Comparison of ENCODE assay signal across 8 cellular contexts in the genomic region with DNA sequence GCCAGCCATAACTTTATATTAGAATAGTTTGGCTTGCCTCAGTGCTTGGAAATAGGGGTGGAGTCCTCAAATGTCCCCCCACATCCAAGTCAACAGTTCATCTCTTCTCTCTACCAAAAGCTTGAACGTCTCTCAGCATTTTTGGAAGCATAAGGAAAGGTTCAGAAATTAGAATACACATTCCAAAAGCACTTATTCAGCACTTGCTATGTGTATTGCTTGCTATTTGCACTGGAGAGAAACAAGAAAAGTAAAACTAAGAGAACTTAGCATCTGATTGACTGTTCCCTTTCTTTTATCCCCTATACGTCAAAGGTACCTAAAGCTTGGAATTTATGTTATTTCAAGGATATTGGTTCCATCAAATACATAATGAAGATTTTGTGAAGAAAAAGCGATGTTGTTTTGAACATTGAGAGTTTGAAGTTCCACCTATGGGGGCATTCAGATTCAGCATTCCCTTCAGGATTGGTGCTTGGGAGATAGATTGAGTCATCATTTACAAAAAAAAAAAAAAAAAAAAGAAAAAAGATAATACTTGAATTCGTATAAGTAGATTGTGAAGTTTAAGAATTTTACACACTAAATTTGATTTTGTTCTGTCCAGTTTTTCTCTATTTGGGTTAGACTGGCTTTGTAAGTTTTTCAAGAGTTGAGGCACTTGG. TPM values are rescaled to one million over a fixed set of nuclear protein-coding genes. Genes with fewer than 3 reads are reported as not detected.
DNase-seq lines count a peak whose midpoint lies in the region; ATAC-seq and TF ChIP-seq lines count a peak whose summit lies in the region.

No MANE protein-coding gene starts in this region.

- no peak for DNase-seq in PC-3
- DNase-seq in epithelial cell of prostate (ENCODE audit: low read depth, low spot score) = no peak
- no peak for DNase-seq in progenitor cell of endocrine pancreas (ENCODE audit: low spot score, unreplicated experiment)
- DNase-seq in GM10266 (ENCODE audit: extremely low spot score) = no peak
- no peak for DNase-seq in DMS 273 (lab: John Stamatoyannopoulos, UW; ENCODE audit: unreplicated experiment)
- no peak for DNase-seq in NCI-H2171 treated with DMSO at 0.1 percent for 48 hours (lab: John Stamatoyannopoulos, UW)

- ATAC-seq in PC-3 (no peak), GM19035 (IDR thresholded peaks at IDR 0.05; ENCODE audit: unreplicated experiment) (no peak)

- intact Hi-C loops in PC-3 (cut with micrococcal nuclease) = loop anchor here (5.0 kb wide), 1 partner anchor 328 kb away; a partner anchor contains a TSS

- H3K9ac ChIP-seq in PC-3 (ENCODE audit: low read length) = peak overlapping the region; percentile 92; the same call in 1 of the 2 replicates

- H3K9me3 ChIP-seq in DOHH2 (ENCODE audit: control insufficient read depth, insufficient read depth, low read length) (no peaks in the 10 kb centered on the region), PC-3 (ENCODE audit: low read length) (no peaks in the 10 kb centered on the region)

- H4K20me1 ChIP-seq in DOHH2 (ENCODE audit: control insufficient read depth, insufficient read depth, low read depth, low read length) (no peaks in the 10 kb centered on the region), PC-3 (ENCODE audit: low read length) (peaks cover 7% of the 10 kb centered on the region; the same call in 1 of the 2 replicates)

- peaks cover 27% of the 10 kb centered on the region for H3K4me1 Mint-ChIP-seq in progenitor cell of endocrine pancreas (ENCODE audit: low read depth)

- H3F3A ChIP-seq in DOHH2 (ENCODE audit: control insufficient read depth, insufficient read depth) (0 out of 2 replicates have a peak, but pooled peaks cover 2% of the 10 kb centered on the region), PC-3 (ENCODE audit: low read length, unreplicated experiment) (no peaks in the 10 kb centered on the region)

- H3K27ac Mint-ChIP-seq in progenitor cell of endocrine pancreas = peak overlapping the region; percentile 97

- H3K4me3 Mint-ChIP-seq in progenitor cell of endocrine pancreas (ENCODE audit: low read depth) = peak overlapping the region; percentile 91

- H3K4me2 ChIP-seq in DOHH2 (ENCODE audit: low read length) (peak overlapping the region; percentile 95), PC-3 (ENCODE audit: low read length) (peak overlapping the region; percentile 85)

- no peaks in the 10 kb centered on the region for H3K9me3 Mint-ChIP-seq in progenitor cell of endocrine pancreas (ENCODE audit: low read depth)

- POLR2A ChIA-PET in PC-3 (lab: Charles Lee; ENCODE audit: unreplicated experiment) = interaction anchor here (0.6 kb wide), 2 partner anchors 14 to 146 kb away, joined by 3 to 9 read pairs; no protein-coding TSS in a partner anchor

- TF ChIP-seq CTCF in DOHH2 (IDR thresholded peaks at IDR 0.05; ENCODE audit: low read depth, low read length, poor library complexity, severe bottlenecking) = no peak
- no peak for TF ChIP-seq CTCF in PC-3 (conservative IDR thresholded peaks at IDR 0.05; ENCODE audit: low read depth, low read length)
- TF ChIP-seq CTCF in progenitor cell of endocrine pancreas (IDR thresholded peaks at IDR 0.05; ENCODE audit: unreplicated experiment) = no peak
- TF ChIP-seq CTCF in GM10266 (IDR thresholded peaks at IDR 0.05; ENCODE audit: control insufficient read depth, insufficient read depth, low read depth, missing control alignments) = no peak

- H3K9me2 ChIP-seq in DOHH2 (replicated peaks; ENCODE audit: control insufficient read depth, low read length) (no peaks in the 10 kb centered on the region; the same call in 1 of the 2 replicates), PC-3 (replicated peaks; ENCODE audit: low read length) (no peaks in the 10 kb centered on the region)

- H3K4me1 ChIP-seq in DOHH2 (ENCODE audit: control insufficient read depth, low read length) (peaks cover 15% of the 10 kb centered on the region), PC-3 (ENCODE audit: insufficient read depth, low read length) (peaks cover 17% of the 10 kb centered on the region)

- H3K27me3 ChIP-seq in DOHH2 (ENCODE audit: control insufficient read depth, low read length) = no peaks in the 10 kb centered on the region
- 0 out of 2 replicates have a peak, but pooled peaks cover 4% of the 10 kb centered on the region for H3K27me3 ChIP-seq in PC-3 (ENCODE audit: low read length)

- H3K36me3 Mint-ChIP-seq in progenitor cell of endocrine pancreas (ENCODE audit: insufficient read depth) = peaks cover 11% of the 10 kb centered on the region

- CTCF ChIA-PET in PC-3 (lab: Charles Lee) = interaction anchor here (1.0 kb wide), 1 partner anchor 10 kb away, joined by 4 read pairs; no protein-coding TSS in a partner anchor

- H3K27ac ChIP-seq in DOHH2 (ENCODE audit: low read depth, low read length) = no peak overlapping the region
- no peak overlapping the region for H3K27ac ChIP-seq in PC-3 (ENCODE audit: low read length)
- peak overlapping the region; percentile 88 for H3K27ac ChIP-seq in epithelial cell of prostate

- H2AFZ ChIP-seq in PC-3 (ENCODE audit: low read length) = no peak overlapping the region

- no peaks in the 10 kb centered on the region for H3K27me3 Mint-ChIP-seq in progenitor cell of endocrine pancreas

- H3K36me3 ChIP-seq in DOHH2 (ENCODE audit: control insufficient read depth, low read length) (peaks cover 44% of the 10 kb centered on the region), PC-3 (ENCODE audit: low read depth, low read length) (peaks cover 33% of the 10 kb centered on the region; the same call in 1 of the 2 replicates)

- BruUV-seq in PC-3 (replicated peaks; lab: Mats Ljungman, UMichigan) = no TSS peak

- H3K79me2 ChIP-seq in DOHH2 (ENCODE audit: control insufficient read depth, low read length) (peaks cover 44% of the 10 kb centered on the region), PC-3 (ENCODE audit: low read length) (peaks cover 31% of the 10 kb centered on the region)

- H3K4me3 ChIP-seq in DOHH2 (ENCODE audit: low read length) (peak overlapping the region; percentile 76), PC-3 (ENCODE audit: low read length) (peak overlapping the region; percentile 81)

RNA-seq across cellular contexts. Expression of a gene that starts 1.3 kb away (rescaled TPM):
- 20.6 and 21.8 TPM in 2 replicates for total RNA-seq in PC-3 (2014; rRNA removed)
- 31.1 and 33.3 TPM in 2 replicates for total RNA-seq in progenitor cell of endocrine pancreas

RNA-seq across cellular contexts. Expression of a gene that starts 12.8 kb away (rescaled TPM):
- total RNA-seq in PC-3 (2014; rRNA removed) = not detected in 2 replicates
- total RNA-seq in progenitor cell of endocrine pancreas = not detected in 2 replicates

RNA-seq across cellular contexts. Expression of a gene that starts 49.5 kb away (rescaled TPM):
- total RNA-seq in PC-3 (2014; rRNA removed) (12.8 and 17.6 TPM in 2 replicates), progenitor cell of endocrine pancreas (7.9 and 8.7 TPM in 2 replicates)

RNA-seq across cellular contexts. Expression of a gene that starts 49.7 kb away (rescaled TPM):
- total RNA-seq in PC-3 (2014; rRNA removed) (14.0 and 16.5 TPM in 2 replicates), progenitor cell of endocrine pancreas (12.0 and 13.6 TPM in 2 replicates)

RNA-seq across cellular contexts. Expression of a gene that starts 54.2 kb away (rescaled TPM):
- total RNA-seq in PC-3 (2014; rRNA removed) = 0.04 TPM in 1 of 2 replicates, not detected in the other
- total RNA-seq in progenitor cell of endocrine pancreas = not detected in 2 replicates
